ENCODE assay signal across 1 cellular context in genomic region chr14:34711169-34711568, GRCh38.
TF ChIP-seq lines count a peak whose summit lies in the region.

No MANE protein-coding gene starts in this region.

TF ChIP-seq in SK-N-SH, 30 proteins besides CTCF, POLR2A, EP300 and RAD21 (continued from another document):
- peak; percentile 66 for TF ChIP-seq POLR2AphosphoS5 (IDR thresholded peaks at IDR 0.05; ENCODE audit: low read depth, low read length)
- peak; percentile 61; the same call in 1 of the 2 replicates for TF ChIP-seq FOSL2 (IDR thresholded peaks at IDR 0.05; ENCODE audit: borderline replicate concordance, low read depth)
